In genomic region chr18:29285471-29285870, GRCh38 we compare ENCODE assay signal across 23 cellular contexts.
"Had no signal": no experiment of that assay in that cellular context is flagged by ENCODE, and none has a peak within 500 bp of the region (broad histone marks: within the 10 kb centered on the region; RNA-seq: fewer than 3 reads in every experiment).

No MANE protein-coding gene starts in this region.

- H3K4me1 Mint-ChIP-seq: endodermal cell; memory B cell; natural killer cell; stimulated activated effector memory CD8-positive, alpha-beta T cell treated with anti-CD3 and anti-CD28 coated beads, Interleukin-12 subunit alpha, Interleukin-12 subunit beta, amount 100 ng/mL, for 72 hours had no signal

- H3K27ac Mint-ChIP-seq: dendritic cell treated with granulocyte-macrophage colony-stimulating factor and Interleukin-4, amounts not matched to agents 40 ng/mL and 50 ng/mL, for 4 days; endodermal cell; memory B cell; natural killer cell; progenitor cell of endocrine pancreas; stimulated activated effector memory CD8-positive, alpha-beta T cell treated with anti-CD3 and anti-CD28 coated beads, Interleukin-12 subunit alpha, Interleukin-12 subunit beta, amount 100 ng/mL, for 72 hours had no signal

- DNase-seq: colonic mucosa; effector CD8-positive, alpha-beta T cell; endodermal cell; left ventricle myocardium superior; lower lobe of right lung; natural killer cell; occipital lobe; pancreas; right lobe of liver; small intestine; stimulated activated CD4-positive, alpha-beta T cell treated with anti-CD3 and anti-CD28 coated beads, Interleukin-1b, Interleukin-23, amount 100 ng/mL, for 48 hours; stimulated activated CD4-positive, alpha-beta T cell treated with anti-CD3 and anti-CD28 coated beads, Interleukin-4, amount 100 ng/mL, for 24 hours; stimulated activated naive CD4-positive, alpha-beta T cell treated with Interleukin-2 at 50 U/mL for 16 hours; stomach; thyroid gland; trophoblast cell had no signal

- H3K27ac ChIP-seq: colonic mucosa, esophagus muscularis mucosa, lower lobe of right lung, pancreas, right lobe of liver, stomach, thyroid gland had no signal

- H3K9me3 Mint-ChIP-seq: endodermal cell had no signal

- ATAC-seq: left ventricle myocardium superior; lower lobe of right lung; natural killer cell; pancreas; right lobe of liver; stimulated activated effector memory CD8-positive, alpha-beta T cell treated with anti-CD3 and anti-CD28 coated beads, Interleukin-12 subunit alpha, Interleukin-12 subunit beta, amount 100 ng/mL, for 72 hours had no signal

- H3K36me3 Mint-ChIP-seq: memory B cell; natural killer cell; stimulated activated effector memory CD8-positive, alpha-beta T cell treated with anti-CD3 and anti-CD28 coated beads, Interleukin-12 subunit alpha, Interleukin-12 subunit beta, amount 100 ng/mL, for 72 hours had no signal

- H3K27me3 ChIP-seq: colonic mucosa, esophagus muscularis mucosa, pancreas, right lobe of liver, stomach, thyroid gland had no signal

- H3K4me3 ChIP-seq: colonic mucosa, esophagus muscularis mucosa, lower lobe of right lung, pancreas, right lobe of liver, stomach, thyroid gland had no signal

- H3K4me1 ChIP-seq: colonic mucosa, esophagus muscularis mucosa, lower lobe of right lung, pancreas, right lobe of liver, stomach, thyroid gland had no signal

- H3K4me3 Mint-ChIP-seq: dendritic cell treated with granulocyte-macrophage colony-stimulating factor and Interleukin-4, amounts not matched to agents 40 ng/mL and 50 ng/mL, for 4 days; endodermal cell; memory B cell; natural killer cell; stimulated activated effector memory CD8-positive, alpha-beta T cell treated with anti-CD3 and anti-CD28 coated beads, Interleukin-12 subunit alpha, Interleukin-12 subunit beta, amount 100 ng/mL, for 72 hours had no signal

- H3K36me3 ChIP-seq: colonic mucosa, esophagus muscularis mucosa, lower lobe of right lung, pancreas, right lobe of liver, stomach, thyroid gland had no signal

- H3K9me3 ChIP-seq: colonic mucosa, esophagus muscularis mucosa, lower lobe of right lung, pancreas, right lobe of liver, thyroid gland had no signal

- H3K27me3 Mint-ChIP-seq: dendritic cell treated with granulocyte-macrophage colony-stimulating factor and Interleukin-4, amounts not matched to agents 40 ng/mL and 50 ng/mL, for 4 days; memory B cell; progenitor cell of endocrine pancreas had no signal

- FAIRE-seq: frontal cortex, keratinocyte, pancreas, small intestine had no signal
